In the genomic region with DNA sequence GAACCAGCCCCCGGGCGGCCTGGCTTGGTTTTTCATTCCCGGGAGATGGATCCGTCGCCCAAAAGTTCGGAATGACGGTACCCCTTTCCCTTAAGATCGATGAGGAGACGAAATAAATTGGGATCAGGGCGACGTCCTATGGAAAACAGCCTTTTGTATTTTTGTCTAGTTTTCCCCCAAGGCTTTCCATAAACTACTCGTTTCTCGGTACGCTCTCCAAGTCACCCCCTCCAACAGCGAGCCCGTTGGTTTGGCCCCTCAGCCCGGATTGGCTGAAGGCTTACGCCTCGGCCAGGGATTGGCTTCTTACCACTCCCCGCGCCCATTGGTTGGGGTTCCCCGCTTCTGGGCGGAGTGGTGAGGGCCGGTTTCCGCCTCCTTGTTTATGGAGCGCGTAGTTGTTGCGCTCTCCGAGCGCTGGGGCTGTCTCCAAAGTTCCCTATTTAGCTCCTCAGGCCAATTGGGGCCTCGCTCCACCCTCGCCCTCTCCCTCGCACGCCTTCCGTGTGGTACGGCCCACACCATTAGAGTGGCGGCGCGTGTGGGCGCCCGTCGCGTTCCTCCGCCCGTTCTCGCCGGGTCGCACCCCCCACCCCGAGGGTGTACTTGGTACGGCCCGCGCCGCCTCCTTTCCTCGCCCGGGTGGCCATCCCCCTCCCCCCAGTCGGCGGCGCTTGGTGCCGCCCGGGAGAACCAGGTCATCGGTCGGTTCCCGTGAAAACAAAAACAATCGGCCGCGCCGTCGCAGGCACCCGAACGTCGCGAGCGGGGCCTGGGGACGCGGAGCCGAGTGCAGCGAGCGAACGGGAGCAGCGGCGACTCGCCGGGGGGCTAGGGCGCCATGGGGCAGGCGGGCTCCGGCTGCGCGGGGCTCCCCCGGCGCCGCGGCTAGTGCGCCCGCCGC, we compare ENCODE assay signal across 8 cellular contexts. TPM values are rescaled to one million over a fixed set of nuclear protein-coding genes. Genes with fewer than 3 reads are reported as not detected.
DNase-seq lines count a peak whose midpoint lies in the region; ATAC-seq and TF ChIP-seq lines count a peak whose summit lies in the region.
"Not testable (repeated sequence)": the region's sequence is repeated elsewhere in the genome, so short reads cannot be mapped to it uniquely, and the experiment has no call there.

A gene with protein sequence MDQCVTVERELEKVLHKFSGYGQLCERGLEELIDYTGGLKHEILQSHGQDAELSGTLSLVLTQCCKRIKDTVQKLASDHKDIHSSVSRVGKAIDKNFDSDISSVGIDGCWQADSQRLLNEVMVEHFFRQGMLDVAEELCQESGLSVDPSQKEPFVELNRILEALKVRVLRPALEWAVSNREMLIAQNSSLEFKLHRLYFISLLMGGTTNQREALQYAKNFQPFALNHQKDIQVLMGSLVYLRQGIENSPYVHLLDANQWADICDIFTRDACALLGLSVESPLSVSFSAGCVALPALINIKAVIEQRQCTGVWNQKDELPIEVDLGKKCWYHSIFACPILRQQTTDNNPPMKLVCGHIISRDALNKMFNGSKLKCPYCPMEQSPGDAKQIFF (plus strand): TSS at position 655 of the 904 bp plus-strand sequence. CDS start 377 bp downstream, outside the sequence.

- H4K20me1 ChIP-seq in PC-3 (ENCODE audit: low read length): not testable (repeated sequence)

- intact Hi-C loops in Caco-2 (cut with micrococcal nuclease; ENCODE audit: unreplicated experiment); PC-3 (cut with micrococcal nuclease): not testable (repeated sequence)

- ATAC-seq in GM21381 (IDR thresholded peaks at IDR 0.05; ENCODE audit: unreplicated experiment) (peak; percentile 86), PC-3 (peak; percentile 94)

- peak within 1 kb of the TSS; percentile 87 for H3K4me2 ChIP-seq in PC-3 (ENCODE audit: low read length)

- H3K4me3 Mint-ChIP-seq in Caco-2 (ENCODE audit: unreplicated experiment): peak within 1 kb of the TSS; percentile 74
- peak within 1 kb of the TSS; percentile 85 for H3K4me3 Mint-ChIP-seq in endothelial cell (ENCODE audit: unreplicated experiment)
- H3K4me3 Mint-ChIP-seq in mesothelial cell of epicardium: peak within 1 kb of the TSS; percentile 70

- not testable (repeated sequence) for H3K4me1 Mint-ChIP-seq in Caco-2 (ENCODE audit: low read depth, unreplicated experiment); endothelial cell (ENCODE audit: unreplicated experiment); mesothelial cell of epicardium

- not testable (repeated sequence) for H3K27me3 ChIP-seq in Caco-2 (replicated peaks; ENCODE audit: control insufficient read depth, insufficient read depth, low read length); PC-3 (ENCODE audit: low read length)

- peak within 1 kb of the TSS; percentile 64; the same call in 1 of the 2 replicates for H2AFZ ChIP-seq in PC-3 (ENCODE audit: low read length)

- H3K27ac Mint-ChIP-seq in Caco-2 (ENCODE audit: unreplicated experiment): peak within 1 kb of the TSS; percentile 82
- not testable (repeated sequence) for H3K27ac Mint-ChIP-seq in endothelial cell (ENCODE audit: unreplicated experiment)
- peak within 1 kb of the TSS; percentile 69 for H3K27ac Mint-ChIP-seq in mesothelial cell of epicardium

- not testable (repeated sequence) for H3K9me3 ChIP-seq in Caco-2; PC-3 (ENCODE audit: low read length)

- peaks cover 13% of the 10 kb centered on the region for H3K79me2 ChIP-seq in PC-3 (ENCODE audit: low read length)

- DNase-seq in Caco-2 (peak; percentile 98), HUDEP-2 (lab: John Stamatoyannopoulos, UW; ENCODE audit: unreplicated experiment in 76 of 76) (peak in 69 of 76 experiments; percentile 6 to 98 (median 93)), PC-3 (peak; percentile 83), activated T-cell treated with anti-CD3 and anti-CD28 coated beads for 24 hours (ENCODE audit: low read depth) (peak; percentile 87), endothelial cell (ENCODE audit: low spot score) (peak; percentile 89), mesothelial cell of epicardium (ENCODE audit: low spot score in 2 of 2, unreplicated experiment in 2 of 2) (peak; percentile 81 to 91)
- DNase-seq in stimulated activated CD8-positive, alpha-beta memory T cell treated with anti-CD3 and anti-CD28 coated beads, Interleukin-15, amount 100 ng/mL, for 1 hour (ENCODE audit: low read depth): peak; percentile 82

- not testable (repeated sequence) for H3K9me2 ChIP-seq in PC-3 (replicated peaks; ENCODE audit: low read length)

- POLR2A ChIA-PET in Caco-2 (lab: Charles Lee); PC-3 (lab: Charles Lee; ENCODE audit: unreplicated experiment): not testable (repeated sequence)

- not testable (repeated sequence) for H3K27me3 Mint-ChIP-seq in Caco-2 (ENCODE audit: insufficient read depth, unreplicated experiment); endothelial cell (ENCODE audit: unreplicated experiment); mesothelial cell of epicardium (ENCODE audit: low read depth)

- H3K27ac ChIP-seq in PC-3 (ENCODE audit: low read length): peak within 1 kb of the TSS; percentile 39; the same call in 1 of the 2 replicates

- not testable (repeated sequence) for H3K36me3 ChIP-seq in Caco-2 (ENCODE audit: control insufficient read depth, insufficient read depth, low read length); PC-3 (ENCODE audit: low read depth, low read length)

- H3K9me3 Mint-ChIP-seq in Caco-2 (ENCODE audit: unreplicated experiment); endothelial cell (ENCODE audit: unreplicated experiment); mesothelial cell of epicardium: not testable (repeated sequence)

- not testable (repeated sequence) for BruUV-seq in Caco-2 (replicated peaks; lab: Mats Ljungman, UMichigan)
- BruUV-seq in PC-3 (replicated peaks; lab: Mats Ljungman, UMichigan): TSS peak; percentile 80

- not testable (repeated sequence) for H3K36me3 Mint-ChIP-seq in Caco-2 (ENCODE audit: insufficient read depth, unreplicated experiment); endothelial cell (ENCODE audit: low read depth, unreplicated experiment); mesothelial cell of epicardium

- TF ChIP-seq CTCF in Caco-2 (IDR thresholded peaks at IDR 0.05; ENCODE audit: insufficient read depth in 1 of 2, low read depth in 1 of 2, low read length in 1 of 2, severe bottlenecking in 1 of 2, unreplicated experiment in 1 of 2); PC-3 (conservative IDR thresholded peaks at IDR 0.05; ENCODE audit: low read depth, low read length); endothelial cell (IDR thresholded peaks at IDR 0.05; ENCODE audit: unreplicated experiment); mesothelial cell of epicardium (IDR thresholded peaks at IDR 0.05; ENCODE audit: unreplicated experiment): not testable (repeated sequence)

- H3F3A ChIP-seq in PC-3 (ENCODE audit: low read length, unreplicated experiment): not testable (repeated sequence)

- H3K9ac ChIP-seq in PC-3 (ENCODE audit: low read length): peak within 1 kb of the TSS; percentile 71

- H3K4me3 ChIP-seq in Caco-2 (ENCODE audit: low read depth, low read length) (peak within 1 kb of the TSS; percentile 75), PC-3 (ENCODE audit: low read length) (peak within 1 kb of the TSS; percentile 78)

- CTCF ChIA-PET in Caco-2 (lab: Charles Lee); PC-3 (lab: Charles Lee): not testable (repeated sequence)

- H3K4me1 ChIP-seq in Caco-2; PC-3 (ENCODE audit: insufficient read depth, low read length): not testable (repeated sequence)

RNA-seq across cellular contexts. Expression of the gene that starts here (rescaled TPM):
- 59.9 and 61.5 TPM in 2 replicates for total RNA-seq in Caco-2 (2022)
- total RNA-seq in PC-3 (2014; rRNA removed): 23.4 and 34.1 TPM in 2 replicates
- 40.2 TPM for total RNA-seq in endothelial cell (ENCODE audit: unreplicated experiment)
- total RNA-seq in mesothelial cell of epicardium: 41.0 to 44.3 TPM (median 43.9 TPM) in 3 replicates

Comparison
In these comparisons a context has a peak if more than half of its experiments do, and no peak if none do; other contexts are left out.
1. Peak in every context shown above with its lines: DNase-seq, ATAC-seq, H3K4me3 ChIP-seq and H3K27ac ChIP-seq.